ENCODE assay signal across 22 cellular contexts in genomic region chr12:1873531-1874149, GRCh38. TPM values are rescaled to one million over a fixed set of nuclear protein-coding genes. Genes with fewer than 3 reads are reported as not detected.
"Had no signal": no experiment of that assay in that cellular context is flagged by ENCODE, and none has a peak within 500 bp of the region (broad histone marks: within the 10 kb centered on the region; RNA-seq: fewer than 3 reads in every experiment).

No MANE protein-coding gene starts in this region.

- H3K36me3 Mint-ChIP-seq: natural killer cell treated with Interleukin-12 subunit alpha and Interleukin-12 subunit beta and Interleukin-15 and Interleukin-18, amount 100 ng/mL, for 72 hours had no signal

- ATAC-seq: activated naive CD8-positive, alpha-beta T cell treated with anti-CD3 and anti-CD28 coated beads, Interleukin-2, amount 50 U/mL, for 24 hours; foreskin keratinocyte; left ventricle myocardium superior; natural killer cell treated with Interleukin-12 subunit alpha and Interleukin-12 subunit beta and Interleukin-15 and Interleukin-18, amount 100 ng/mL, for 72 hours; psoas muscle; upper lobe of right lung had no signal

- H3K27ac Mint-ChIP-seq: activated naive CD8-positive, alpha-beta T cell treated with anti-CD3 and anti-CD28 coated beads, Interleukin-2, amount 50 U/mL, for 24 hours; activated T-helper 1 cell treated with anti-CD3 and anti-CD28 coated beads, Interleukin-12 subunit alpha, Interleukin-12 subunit beta, Interleukin-2, Interleukin-4 antibody, amounts not matched to agents 30 ng/mL and 10 ng/mL and 1 ng/mL, durations not matched to agents 14 hours and 24 hours and 36 hours; dendritic cell treated with granulocyte-macrophage colony-stimulating factor and Interleukin-4, amounts not matched to agents 40 ng/mL and 50 ng/mL, for 4 days; natural killer cell treated with Interleukin-12 subunit alpha and Interleukin-12 subunit beta and Interleukin-15 and Interleukin-18, amount 100 ng/mL, for 72 hours had no signal

- H3K4me3 Mint-ChIP-seq: activated naive CD8-positive, alpha-beta T cell treated with anti-CD3 and anti-CD28 coated beads, Interleukin-2, amount 50 U/mL, for 24 hours; activated T-helper 1 cell treated with anti-CD3 and anti-CD28 coated beads, Interleukin-12 subunit alpha, Interleukin-12 subunit beta, Interleukin-2, Interleukin-4 antibody, amounts not matched to agents 30 ng/mL and 10 ng/mL and 1 ng/mL, durations not matched to agents 14 hours and 24 hours and 36 hours; dendritic cell treated with granulocyte-macrophage colony-stimulating factor and Interleukin-4, amounts not matched to agents 40 ng/mL and 50 ng/mL, for 4 days; natural killer cell treated with Interleukin-12 subunit alpha and Interleukin-12 subunit beta and Interleukin-15 and Interleukin-18, amount 100 ng/mL, for 72 hours had no signal

- H3K27me3 ChIP-seq: cardiac muscle cell, foreskin keratinocyte, ovary, right atrium auricular region had no signal

- DNase-seq: activated CD4-positive, alpha-beta T cell treated with anti-CD3 and anti-CD28 coated beads for 1 hour; activated gamma-delta T cell; activated naive CD4-positive, alpha-beta T cell treated with anti-CD3 and anti-CD28 coated beads, Interleukin-2, amount 50 U/mL, for 16 hours; activated naive CD8-positive, alpha-beta T cell treated with anti-CD3 and anti-CD28 coated beads, Interleukin-2, amount 50 U/mL, for 24 hours; effector CD8-positive, alpha-beta T cell; erythroblast; foreskin keratinocyte; hippocampal formation; left ventricle myocardium superior; ovary; psoas muscle; stimulated activated CD4-positive, alpha-beta T cell treated with anti-CD3 and anti-CD28 coated beads, Interleukin-4, amount 100 ng/mL, for 24 hours; stimulated activated naive CD4-positive, alpha-beta T cell treated with Interleukin-2 at 50 U/mL for 16 hours; T-helper 1 cell; upper lobe of right lung; WERI-Rb-1 had no signal

- H3K9me3 Mint-ChIP-seq: activated naive CD8-positive, alpha-beta T cell treated with anti-CD3 and anti-CD28 coated beads, Interleukin-2, amount 50 U/mL, for 24 hours had no signal

- H3K4me1 Mint-ChIP-seq: activated naive CD8-positive, alpha-beta T cell treated with anti-CD3 and anti-CD28 coated beads, Interleukin-2, amount 50 U/mL, for 24 hours had no signal

- H3K36me3 ChIP-seq: cardiac muscle cell, ovary, right atrium auricular region, thoracic aorta, upper lobe of right lung, WERI-Rb-1 had no signal

- H3K4me3 ChIP-seq: cardiac muscle cell, ovary, psoas muscle, right atrium auricular region, thoracic aorta, upper lobe of right lung had no signal

- H3K27ac ChIP-seq: cardiac muscle cell, foreskin keratinocyte, ovary, psoas muscle, right atrium auricular region, thoracic aorta, upper lobe of right lung, WERI-Rb-1 had no signal

- H3K9me3 ChIP-seq: ovary, psoas muscle, thoracic aorta, upper lobe of right lung had no signal

- H3K4me1 ChIP-seq: foreskin keratinocyte, psoas muscle, right atrium auricular region, upper lobe of right lung had no signal

RNA-seq across cellular contexts. Expression of gene LRTM2, which starts 53.3 kb away (rescaled TPM):
- total RNA-seq: activated T-helper 1 cell treated with anti-CD3 and anti-CD28 coated beads, Interleukin-12 subunit alpha, Interleukin-12 subunit beta, Interleukin-2, Interleukin-4 antibody, amounts not matched to agents 30 ng/mL and 10 ng/mL and 1 ng/mL, durations not matched to agents 14 hours and 24 hours and 36 hours; cardiac muscle cell; foreskin keratinocyte; left ventricle myocardium superior; natural killer cell treated with Interleukin-12 subunit alpha and Interleukin-12 subunit beta and Interleukin-15 and Interleukin-18, amount 100 ng/mL, for 72 hours; ovary; psoas muscle; right atrium auricular region; thoracic aorta; upper lobe of right lung had no signal
